ENCODE assay signal across 8 cellular contexts in genomic region chr9:121074370-121075250, GRCh38. TPM values are rescaled to one million over a fixed set of nuclear protein-coding genes. Genes with fewer than 3 reads are reported as not detected.
DNase-seq lines count a peak whose midpoint lies in the region; ATAC-seq and TF ChIP-seq lines count a peak whose summit lies in the region.

Gene CNTRL (plus strand): TSS chr9:121074955. CDS start chr9:121088327, 13,372 bp downstream.

- no peaks in the 10 kb centered on the region for H3K36me3 ChIP-seq in PC-3 (ENCODE audit: low read depth, low read length)

- ATAC-seq in GM21717 (IDR thresholded peaks at IDR 0.05; ENCODE audit: unreplicated experiment) (peak; percentile 69), PC-3 (peak; percentile 84)

- H3K27ac ChIP-seq in PC-3 (ENCODE audit: low read length): peak within 1 kb of the TSS; percentile 86

- H3K9me3 ChIP-seq in PC-3 (ENCODE audit: low read length): no peaks in the 10 kb centered on the region

- H3K4me1 ChIP-seq in PC-3 (ENCODE audit: insufficient read depth, low read length): peaks cover 10% of the 10 kb centered on the region

- peak within 1 kb of the TSS; percentile 97 for H2AFZ ChIP-seq in PC-3 (ENCODE audit: low read length)

- no peaks in the 10 kb centered on the region for H3K79me2 ChIP-seq in PC-3 (ENCODE audit: low read length)

- DNase-seq in DMS153 (lab: John Stamatoyannopoulos, UW) (peak; percentile 87), KBM-7 (peak; percentile 95), PC-3 (peak; percentile 81), activated T-cell treated with anti-CD3 and anti-CD28 coated beads for 4 hours (peak; percentile 75), epithelial cell of esophagus (ENCODE audit: low read depth) (peak; percentile 88), mucosa of gallbladder (ENCODE audit: low spot score) (peak; percentile 86)
- DNase-seq in stimulated activated CD8-positive, alpha-beta memory T cell treated with anti-CD3 and anti-CD28 coated beads, Interleukin-4, amount 100 ng/mL, for 24 hours (ENCODE audit: low read depth): peak; percentile 87

- peak within 1 kb of the TSS; percentile 91 for H3K9ac ChIP-seq in PC-3 (ENCODE audit: low read length)

- intact Hi-C loops in PC-3 (cut with micrococcal nuclease): loop anchor here (2.0 to 10.0 kb wide), 3 partner anchors 132 to 460 kb away; no protein-coding TSS in a partner anchor

- H3K4me2 ChIP-seq in PC-3 (ENCODE audit: low read length): peak within 1 kb of the TSS; percentile 98

- H3K9me2 ChIP-seq in PC-3 (replicated peaks; ENCODE audit: low read length): no peaks in the 10 kb centered on the region

- CTCF ChIA-PET in PC-3 (lab: Charles Lee): interaction anchor here (0.6 to 1.0 kb wide), 2 partner anchors 40 to 89 kb away, joined by 3 read pairs; no protein-coding TSS in a partner anchor

- no peaks in the 10 kb centered on the region for H3K27me3 ChIP-seq in PC-3 (ENCODE audit: low read length)

- H4K20me1 ChIP-seq in PC-3 (ENCODE audit: low read length): no peaks in the 10 kb centered on the region

- peak within 1 kb of the TSS; percentile 79 for H3K4me3 ChIP-seq in PC-3 (ENCODE audit: low read length)
- H3K4me3 ChIP-seq in epithelial cell of esophagus (ENCODE audit: low read length): peak within 1 kb of the TSS; percentile 65

- TF ChIP-seq CTCF in PC-3 (conservative IDR thresholded peaks at IDR 0.05; ENCODE audit: low read depth, low read length): no peak
- TF ChIP-seq CTCF in epithelial cell of esophagus (IDR thresholded peaks at IDR 0.05; ENCODE audit: insufficient read depth, low read depth, low read length, missing control alignments): no peak

- TSS peak; percentile 71 for BruUV-seq in PC-3 (replicated peaks; lab: Mats Ljungman, UMichigan)

- H3F3A ChIP-seq in PC-3 (ENCODE audit: low read length, unreplicated experiment): no peaks in the 10 kb centered on the region

- POLR2A ChIA-PET in PC-3 (lab: Charles Lee; ENCODE audit: unreplicated experiment): no interaction called here

- in situ Hi-C loops in KBM-7 (cut with MboI; ENCODE audit: low pct_unique_long_range_greater_than_20kb, low sequenced_read_pairs): no loop called here

RNA-seq across cellular contexts. Expression of gene CNTRL, which starts in this region (rescaled TPM):
- 6.0 and 7.9 TPM in 2 replicates for total RNA-seq in PC-3 (2014; rRNA removed)
- 11.7 TPM for total RNA-seq in mucosa of gallbladder

Comparison
In these comparisons a context has a peak if more than half of its experiments do, and no peak if none do; other contexts are left out.
1. Peak in every context shown above with its lines: DNase-seq, ATAC-seq, H3K4me3 ChIP-seq and H3K27ac ChIP-seq.